In the genomic region with DNA sequence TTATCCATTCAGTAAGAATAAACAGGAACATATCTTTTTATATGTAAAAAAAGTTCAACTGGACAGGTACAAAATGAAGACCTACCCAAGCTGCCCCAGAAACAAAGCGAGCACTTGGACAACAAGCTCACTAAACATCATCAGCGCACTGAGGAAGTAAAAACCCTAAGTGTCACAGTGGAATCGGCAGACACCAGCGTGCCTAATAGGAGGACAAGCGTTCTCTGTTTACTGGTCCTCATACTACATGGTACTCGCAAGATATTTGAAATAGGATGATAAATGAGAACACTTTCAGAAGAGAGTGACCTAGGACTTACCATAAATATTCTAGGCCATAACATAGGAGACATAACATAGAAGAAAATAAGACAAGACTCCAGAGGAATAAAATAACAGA, we compare ENCODE assay signal across 27 cellular contexts. TPM values are rescaled to one million over a fixed set of nuclear protein-coding genes. Genes with fewer than 3 reads are reported as not detected.
"Had no signal": no experiment of that assay in that cellular context is flagged by ENCODE, and none has a peak within 500 bp of the region (broad histone marks: within the 10 kb centered on the region; RNA-seq: fewer than 3 reads in every experiment).

No MANE protein-coding gene starts in this region.

- H3K4me3 ChIP-seq: ascending aorta, body of pancreas, MG63 had no signal

- H3K36me3 Mint-ChIP-seq: activated CD8-positive, alpha-beta memory T cell treated with anti-CD3 and anti-CD28 coated beads, Interleukin-2, amount 10 ng/mL, durations not matched to agents 7 days and 5 days had no signal

- H3K27ac ChIP-seq: ascending aorta, body of pancreas had no signal

- H3K27me3 Mint-ChIP-seq: activated T-cell treated with anti-CD3 and anti-CD28 coated beads, Interleukin-2, amount 50 U/mL, for 24 hours had no signal

- H3K4me1 ChIP-seq: ascending aorta had no signal

- H3K36me3 ChIP-seq: ascending aorta, MG63 had no signal

- H3K9me3 Mint-ChIP-seq: activated B cell treated with CpG ODN at 0.5 μM for 24 hours; activated CD4-positive, alpha-beta T cell treated with anti-CD3 and anti-CD28 coated beads, Interleukin-2, amount 10 ng/mL, durations not matched to agents 24 days and 14 days; activated naive CD4-positive, alpha-beta T cell treated with anti-CD3 and anti-CD28 coated beads, Interleukin-2, amount 50 U/mL, for 24 hours; activated T-cell treated with anti-CD3 and anti-CD28 coated beads, Interleukin-2, amount 50 U/mL, for 24 hours had no signal

- H3K4me1 Mint-ChIP-seq: activated B cell treated with CpG ODN at 0.5 μM for 24 hours; activated naive CD4-positive, alpha-beta T cell treated with anti-CD3 and anti-CD28 coated beads, Interleukin-2, amount 50 U/mL, for 24 hours; T-helper 17 cell had no signal

- H3K4me3 Mint-ChIP-seq: activated B cell treated with CpG ODN at 0.5 μM for 24 hours; activated CD4-positive, alpha-beta T cell treated with anti-CD3 and anti-CD28 coated beads, Interleukin-2, amount 10 ng/mL, durations not matched to agents 24 days and 14 days; activated CD8-positive, alpha-beta memory T cell treated with anti-CD3 and anti-CD28 coated beads, Interleukin-2, amount 10 ng/mL, durations not matched to agents 7 days and 5 days; activated naive CD4-positive, alpha-beta T cell treated with anti-CD3 and anti-CD28 coated beads, Interleukin-2, amount 50 U/mL, for 24 hours; activated T-cell treated with anti-CD3 and anti-CD28 coated beads, Interleukin-2, amount 50 U/mL, for 24 hours; activated T-helper 1 cell treated with anti-CD3 and anti-CD28 coated beads, Interleukin-12 subunit alpha, Interleukin-12 subunit beta, Interleukin-2, Interleukin-4 antibody, amounts not matched to agents 30 ng/mL and 10 ng/mL and 1 ng/mL, durations not matched to agents 14 hours and 24 hours and 36 hours; T-helper 17 cell had no signal

- H3K27ac Mint-ChIP-seq: activated B cell treated with CpG ODN at 0.5 μM for 24 hours; activated CD4-positive, alpha-beta T cell treated with anti-CD3 and anti-CD28 coated beads, Interleukin-2, amount 10 ng/mL, durations not matched to agents 24 days and 14 days; activated CD8-positive, alpha-beta memory T cell treated with anti-CD3 and anti-CD28 coated beads, Interleukin-2, amount 10 ng/mL, durations not matched to agents 7 days and 5 days; activated naive CD4-positive, alpha-beta T cell treated with anti-CD3 and anti-CD28 coated beads, Interleukin-2, amount 50 U/mL, for 24 hours; activated T-cell treated with anti-CD3 and anti-CD28 coated beads, Interleukin-2, amount 50 U/mL, for 24 hours; activated T-helper 1 cell treated with anti-CD3 and anti-CD28 coated beads, Interleukin-12 subunit alpha, Interleukin-12 subunit beta, Interleukin-2, Interleukin-4 antibody, amounts not matched to agents 30 ng/mL and 10 ng/mL and 1 ng/mL, durations not matched to agents 14 hours and 24 hours and 36 hours; T-helper 17 cell had no signal

- H3K9me3 ChIP-seq: ascending aorta, body of pancreas, MG63 had no signal

- ATAC-seq: activated CD8-positive, alpha-beta memory T cell treated with anti-CD3 and anti-CD28 coated beads, Interleukin-2, amount 10 ng/mL, durations not matched to agents 7 days and 5 days; body of pancreas; T-helper 17 cell had no signal

- DNase-seq: activated B cell treated with CpG ODN at 0.5 μM for 24 hours; activated CD4-positive, alpha-beta T cell treated with anti-CD3 and anti-CD28 coated beads for 1 hour; activated CD4-positive, alpha-beta T cell treated with anti-CD3 and anti-CD28 coated beads, Interleukin-2, amount 10 ng/mL, durations not matched to agents 24 days and 14 days; activated CD4-positive, alpha-beta T cell treated with anti-CD3 and anti-CD28 coated beads, Interleukin-2, amount 50 U/mL, for 48 hours; activated CD8-positive, alpha-beta memory T cell treated with anti-CD3 and anti-CD28 coated beads, Interleukin-2, amount 10 ng/mL, durations not matched to agents 7 days and 5 days; activated effector memory CD4-positive, alpha-beta T cell treated with Interleukin-2 at 50 U/mL for 16 hours; activated naive CD4-positive, alpha-beta T cell; activated T-cell treated with anti-CD3 and anti-CD28 coated beads, Interleukin-2, amount 50 U/mL, for 24 hours; body of pancreas; KG1; MG63; MV-4-11; NCI-H1092 treated with DMSO at 0.1 percent for 48 hours; NCI-H1417 treated with DMSO at 0.1 percent for 48 hours; NCI-H1694 treated with DMSO at 0.1 percent for 48 hours; NCI-H2029 treated with DMSO at 0.1 percent for 48 hours; NCI-H345; NCI-H510A; NCI-H526 treated with DMSO at 0.1 percent for 48 hours; NCI-H82; SIG-M5; T-helper 17 cell; T-helper 9 cell had no signal

- H3K27me3 ChIP-seq: ascending aorta, body of pancreas had no signal

RNA-seq across cellular contexts. Expression of a gene that starts 18.2 kb away (rescaled TPM):
- total RNA-seq: ascending aorta, OCI-LY7 had no signal
